In genomic region chr17:59428896-59429460, GRCh38 we compare ENCODE assay signal across 17 cellular contexts.
DNase-seq lines count a peak whose midpoint lies in the region; ATAC-seq and TF ChIP-seq lines count a peak whose summit lies in the region.
"Had no signal": no experiment of that assay in that cellular context is flagged by ENCODE, and none has a peak within 500 bp of the region (broad histone marks: within the 10 kb centered on the region; RNA-seq: fewer than 3 reads in every experiment).

No MANE protein-coding gene starts in this region.

- no peaks in the 10 kb centered on the region for H4K20me1 ChIP-seq in GM23338 (replicated peaks; ENCODE audit: insufficient read depth)

- ATAC-seq in GM23338 (no peak), right lobe of liver (peak; percentile 12 to 50 (median 40)), GM19324 (IDR thresholded peaks at IDR 0.05; ENCODE audit: low FRiP score, unreplicated experiment) (no peak), sciatic nerve (no peak)

- H3K4me3 Mint-ChIP-seq in GM23338: no peak overlapping the region
- H3K4me3 Mint-ChIP-seq: activated CD4-positive, alpha-beta T cell treated with anti-CD3 and anti-CD28 coated beads, Interleukin-2, amount 10 ng/mL, durations not matched to agents 24 days and 14 days had no signal

- no peaks in the 10 kb centered on the region for H3K79me2 ChIP-seq in GM23338 (replicated peaks; ENCODE audit: insufficient read depth)

- 33% methylated on average over 7 of the region's 7 CpGs for WGBS in right lobe of liver (ENCODE audit: insufficient coverage, low coverage, low lambda C conversion rate, missing lambda C conversion rate)

- H3K4me3 ChIP-seq in GM23338: no peak overlapping the region
- H3K4me3 ChIP-seq in coronary artery: no peak overlapping the region
- H3K4me3 ChIP-seq in right lobe of liver: no peak overlapping the region
- no peak overlapping the region for H3K4me3 ChIP-seq in stomach smooth muscle (ENCODE audit: low read length in 2 of 2)
- H3K4me3 ChIP-seq: colonic mucosa, HAP-1, smooth muscle cell had no signal

- TF ChIP-seq POLR2A in right lobe of liver (IDR thresholded peaks at IDR 0.05): no peak

- H3K4me2 ChIP-seq in GM23338: no peak overlapping the region

- H3K27me3 Mint-ChIP-seq in GM23338 (ENCODE audit: insufficient read depth, low read depth, poor library complexity): peaks cover 3% of the 10 kb centered on the region

- H3K9me3 ChIP-seq in right lobe of liver (no peaks in the 10 kb centered on the region), stomach smooth muscle (ENCODE audit: control insufficient read depth in 2 of 2, low read length in 2 of 2) (no peaks in the 10 kb centered on the region)
- H3K9me3 ChIP-seq: colonic mucosa, HAP-1 had no signal

- H3K9me3 Mint-ChIP-seq in GM23338: no peaks in the 10 kb centered on the region; the same call in 2 of the 3 replicates

- H3K36me3 Mint-ChIP-seq in GM23338 (ENCODE audit: low read depth): no peaks in the 10 kb centered on the region

- H3K4me1 Mint-ChIP-seq in GM23338: peaks cover 10% of the 10 kb centered on the region

- H3K4me1 ChIP-seq in GM23338 (ENCODE audit: insufficient read depth) (no peaks in the 10 kb centered on the region), right lobe of liver (peaks cover 0 to 82% (median 48%) of the 10 kb centered on the region in 4 donors), stomach smooth muscle (ENCODE audit: control insufficient read depth, insufficient read depth, low read length) (peaks cover 50% of the 10 kb centered on the region)
- H3K4me1 ChIP-seq: colonic mucosa, HAP-1 had no signal

- H3K9ac ChIP-seq in stomach smooth muscle (ENCODE audit: low read length in 2 of 2): no peak overlapping the region

- no peak for DNase-seq in GM23338 (ENCODE audit: low spot score)
- DNase-seq in coronary artery (ENCODE audit: low spot score): no peak
- no peak for DNase-seq in right lobe of liver
- DNase-seq in posterior cingulate gyrus: no peak
- no peak for DNase-seq in sciatic nerve (ENCODE audit: low spot score)
- DNase-seq in AG08396 (ENCODE audit: low spot score): no peak
- DNase-seq: activated CD4-positive, alpha-beta T cell treated with anti-CD3 and anti-CD28 coated beads, Interleukin-2, amount 10 ng/mL, durations not matched to agents 24 days and 14 days; activated CD8-positive, alpha-beta memory T cell treated with anti-CD3 and anti-CD28 coated beads, Interleukin-2, amount 50 U/mL, for 48 hours; colonic mucosa; NCI-H1417; NCI-H2171; NCI-H774 had no signal

- H3F3A ChIP-seq in GM23338 (replicated peaks; ENCODE audit: low read depth): no peaks in the 10 kb centered on the region

- 0 out of 2 replicates have a peak overlapping the region, but pooled peaks have one; percentile 54 for H3K27ac Mint-ChIP-seq in GM23338
- H3K27ac Mint-ChIP-seq: activated CD4-positive, alpha-beta T cell treated with anti-CD3 and anti-CD28 coated beads, Interleukin-2, amount 10 ng/mL, durations not matched to agents 24 days and 14 days had no signal

- H3K36me3 ChIP-seq in GM23338 (ENCODE audit: insufficient read depth): no peaks in the 10 kb centered on the region
- no peaks in the 10 kb centered on the region for H3K36me3 ChIP-seq in right lobe of liver
- no peaks in the 10 kb centered on the region for H3K36me3 ChIP-seq in stomach smooth muscle (ENCODE audit: control insufficient read depth in 2 of 2, insufficient read depth in 2 of 2, low read length in 2 of 2)
- H3K36me3 ChIP-seq: colonic mucosa, HAP-1 had no signal

- intact Hi-C loops in right lobe of liver (cut with DNase I) (loop anchor here (10.0 kb wide), 1 partner anchor 54 kb away; no protein-coding TSS in a partner anchor), posterior cingulate gyrus (cut with DNase I) (no loop called here), sciatic nerve (cut with DNase I) (no loop called here)

- no peak overlapping the region for H3K27ac ChIP-seq in GM23338 (ENCODE audit: low read depth)
- H3K27ac ChIP-seq in coronary artery: peak overlapping the region; percentile 87 to 95
- H3K27ac ChIP-seq in right lobe of liver: peak overlapping the region; percentile 73 to 88 (median 81)
- peak overlapping the region; percentile 88 for H3K27ac ChIP-seq in stomach smooth muscle (ENCODE audit: low read length)
- H3K27ac ChIP-seq: epithelial cell of prostate had no signal

- no peak for TF ChIP-seq CTCF in GM23338 (conservative IDR thresholded peaks at IDR 0.05; ENCODE audit: low read depth in 2 of 2)
- no peak for TF ChIP-seq CTCF in coronary artery (IDR thresholded peaks at IDR 0.05)
- TF ChIP-seq CTCF in right lobe of liver (IDR thresholded peaks at IDR 0.05): no peak

- no peak overlapping the region; the same call in 1 of the 2 replicates for H2AFZ ChIP-seq in GM23338

- no peaks in the 10 kb centered on the region for H3K27me3 ChIP-seq in GM23338 (ENCODE audit: insufficient read depth)
- H3K27me3 ChIP-seq in right lobe of liver: no peaks in the 10 kb centered on the region
- H3K27me3 ChIP-seq in stomach smooth muscle (ENCODE audit: control insufficient read depth in 1 of 2, insufficient read depth in 2 of 2, low read length in 2 of 2): no peaks in the 10 kb centered on the region
- H3K27me3 ChIP-seq: colonic mucosa had no signal

- no peaks in the 10 kb centered on the region for H3K9me2 ChIP-seq in GM23338 (ENCODE audit: insufficient read depth)

TF ChIP-seq in GM23338, 12 proteins besides CTCF, POLR2A, EP300 and RAD21 (continues in another document):
- TF ChIP-seq POLR2AphosphoS5 (IDR thresholded peaks at IDR 0.05; ENCODE audit: low read depth): no peak
- no peak for TF ChIP-seq ETS1 (IDR thresholded peaks at IDR 0.05)
- TF ChIP-seq CREB1 (CRISPR knock-in tag; IDR thresholded peaks at IDR 0.05; ENCODE audit: low read depth): no peak
- no peak for TF ChIP-seq ZNF114 (CRISPR knock-in tag; IDR thresholded peaks at IDR 0.05)
- no peak for TF ChIP-seq STAT1 (IDR thresholded peaks at IDR 0.05; ENCODE audit: unreplicated experiment)
- no peak for TF ChIP-seq ZNF462 (CRISPR knock-in tag; IDR thresholded peaks at IDR 0.05)

Comparison
In these comparisons a context has a peak if more than half of its experiments do, and no peak if none do; other contexts are left out.
1. ATAC-seq: peak in right lobe of liver (4 of 4); none in GM23338 (single experiment), GM19324 (single experiment) and sciatic nerve (single experiment).
2. intact Hi-C loops: an anchor here in right lobe of liver (10.0 kb wide); none called in posterior cingulate gyrus and sciatic nerve.